ENCODE assay signal across 10 cellular contexts in the genomic region with DNA sequence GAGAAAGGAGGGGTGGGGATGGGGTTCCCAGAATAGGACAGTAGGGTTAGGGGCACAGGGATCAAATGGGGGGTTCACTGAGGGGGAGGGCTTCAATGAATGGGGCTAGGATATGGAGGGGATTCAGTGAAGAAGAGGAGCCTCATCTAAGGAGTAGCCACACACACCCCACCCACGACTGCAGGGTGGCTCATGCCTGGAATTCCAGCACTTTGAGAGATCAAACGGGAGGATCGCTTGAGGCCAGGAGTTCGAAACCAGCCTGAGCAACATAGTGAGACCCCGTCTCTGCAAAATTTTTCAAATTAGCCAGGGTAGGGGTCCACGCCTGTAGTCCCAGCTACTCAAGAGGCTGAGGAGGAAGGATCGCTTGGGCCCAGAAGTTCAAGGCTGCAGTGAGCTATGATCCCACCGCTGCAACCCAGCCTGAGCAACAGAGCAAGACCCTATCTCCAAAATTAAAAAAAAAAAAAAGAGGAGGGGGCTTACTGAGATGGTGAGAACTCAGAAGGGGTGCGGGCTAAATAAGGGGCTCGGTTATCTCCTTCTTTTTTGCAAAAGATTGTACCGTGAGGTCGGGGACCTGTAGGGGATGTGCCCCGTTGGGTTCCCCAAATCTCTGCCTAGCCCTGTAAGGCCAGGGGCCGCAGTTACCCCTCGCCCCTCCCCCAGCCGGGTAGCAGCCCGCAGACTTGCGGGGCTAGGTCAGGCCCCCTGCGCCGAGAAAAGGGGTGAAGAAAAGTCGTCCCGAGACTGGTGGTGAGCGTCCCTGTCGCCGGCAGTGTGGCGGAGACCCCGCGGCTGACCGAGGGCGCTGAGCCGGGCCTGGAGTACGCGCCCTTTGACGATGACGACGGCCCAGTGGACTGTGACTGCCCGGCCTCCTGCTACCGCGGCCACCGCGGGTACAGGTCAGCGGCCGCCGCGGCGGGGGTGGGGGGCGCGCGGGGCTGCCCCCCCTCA. TPM values are rescaled to one million over a fixed set of nuclear protein-coding genes. Genes with fewer than 3 reads are reported as not detected.
DNase-seq lines count a peak whose midpoint lies in the region; ATAC-seq and TF ChIP-seq lines count a peak whose summit lies in the region.
"Had no signal": no experiment of that assay in that cellular context is flagged by ENCODE, and none has a peak within 500 bp of the region (broad histone marks: within the 10 kb centered on the region; RNA-seq: fewer than 3 reads in every experiment).

No MANE protein-coding gene starts in this region.

- TF ChIP-seq EP300 in stomach (IDR thresholded peaks at IDR 0.05), result no peak

- TF ChIP-seq CTCF in ascending aorta (IDR thresholded peaks at IDR 0.05) (no peak), stomach (IDR thresholded peaks at IDR 0.05) (no peak)

- H3K4me1 ChIP-seq in ascending aorta (peaks cover 3 to 5% of the 10 kb centered on the region in 2 donors), stomach (peaks cover 5 to 13% (median 10%) of the 10 kb centered on the region in 4 donors)

- 17 to 33% (median 19%) methylated on average over 22 to 49 of the region's 49 CpGs for whole genome bisulfite sequencing in stomach, 5 donors

- H3K27me3 ChIP-seq in ascending aorta, result peaks cover 5% of the 10 kb centered on the region
- H3K27me3 ChIP-seq in stomach, result peaks cover 3 to 63% (median 34%) of the 10 kb centered on the region in 3 donors

- peak; percentile 47 for ATAC-seq in left lobe of liver
- ATAC-seq in GM21528 (IDR thresholded peaks at IDR 0.05; ENCODE audit: low FRiP score, unreplicated experiment), result no peak
- ATAC-seq in HG03469 (IDR thresholded peaks at IDR 0.05; ENCODE audit: unreplicated experiment), result no peak

- H3K9me3 ChIP-seq in ascending aorta, result no peaks in the 10 kb centered on the region
- H3K9me3 ChIP-seq in stomach, result no peaks in the 10 kb centered on the region

- no peak for TF ChIP-seq POLR2A in stomach (IDR thresholded peaks at IDR 0.05)

- intact Hi-C loops in ascending aorta (cut with DNase I) (no loop called here), stomach (cut with DNase I; ENCODE audit: low total_unique reads) (no loop called here)

- DNase-seq in NCI-H748 (lab: John Stamatoyannopoulos, UW; ENCODE audit: unreplicated experiment), result peak; percentile 56
- DNase-seq in NCI-H748 treated with DMSO at 0.1 percent for 48 hours (lab: John Stamatoyannopoulos, UW), result no peak
- DNase-seq in ascending aorta (ENCODE audit: low spot score in 2 of 2), result no peak
- DNase-seq in left lobe of liver (ENCODE audit: low spot score), result no peak
- no peak for DNase-seq in stomach
- no peak for DNase-seq in cerebellar nuclear complex (lab: John Stamatoyannopoulos, UW)
- DNase-seq: GDM1, NCI-H2081 treated with DMSO at 0.1 percent for 48 hours had no signal

- H3K4me3 ChIP-seq in ascending aorta (peak overlapping the region; percentile 47), stomach (peak overlapping the region; percentile 30 to 46 (median 38))

- H3K27ac ChIP-seq in ascending aorta (no peak overlapping the region), stomach (no peak overlapping the region)

- H3K36me3 ChIP-seq in ascending aorta (no peaks in the 10 kb centered on the region), stomach (no peaks in the 10 kb centered on the region)

RNA-seq across cellular contexts. Expression of a gene that starts 43.1 kb away (rescaled TPM):
- total RNA-seq in ascending aorta (3,584 TPM), left lobe of liver (72.4 TPM), stomach (1,000 to 10,000 TPM in 1 of 5 donors, 100 to 1,000 TPM in 3, 10 to 100 TPM in 1; 21.8 to 2,022 (median 373) TPM)
- polyA plus RNA-seq in stomach, result 1,000 to 10,000 TPM in 1 of 3 donors, 100 to 1,000 TPM in 2; 320 to 2,297 (median 486) TPM

RNA-seq across cellular contexts. Expression of a gene that starts 57.7 kb away (rescaled TPM):
- 3.4 TPM for total RNA-seq in ascending aorta
- total RNA-seq in left lobe of liver, result 0.20 TPM
- 1 to 10 TPM in 2 of 5 donors, under 1 TPM in 1, not detected in 2; 0.37 to 6.4 (median 5.1) TPM for total RNA-seq in stomach
- 1 to 10 TPM; 3.8 to 5.6 (median 5.5) TPM for polyA plus RNA-seq in stomach
